In the genomic region with DNA sequence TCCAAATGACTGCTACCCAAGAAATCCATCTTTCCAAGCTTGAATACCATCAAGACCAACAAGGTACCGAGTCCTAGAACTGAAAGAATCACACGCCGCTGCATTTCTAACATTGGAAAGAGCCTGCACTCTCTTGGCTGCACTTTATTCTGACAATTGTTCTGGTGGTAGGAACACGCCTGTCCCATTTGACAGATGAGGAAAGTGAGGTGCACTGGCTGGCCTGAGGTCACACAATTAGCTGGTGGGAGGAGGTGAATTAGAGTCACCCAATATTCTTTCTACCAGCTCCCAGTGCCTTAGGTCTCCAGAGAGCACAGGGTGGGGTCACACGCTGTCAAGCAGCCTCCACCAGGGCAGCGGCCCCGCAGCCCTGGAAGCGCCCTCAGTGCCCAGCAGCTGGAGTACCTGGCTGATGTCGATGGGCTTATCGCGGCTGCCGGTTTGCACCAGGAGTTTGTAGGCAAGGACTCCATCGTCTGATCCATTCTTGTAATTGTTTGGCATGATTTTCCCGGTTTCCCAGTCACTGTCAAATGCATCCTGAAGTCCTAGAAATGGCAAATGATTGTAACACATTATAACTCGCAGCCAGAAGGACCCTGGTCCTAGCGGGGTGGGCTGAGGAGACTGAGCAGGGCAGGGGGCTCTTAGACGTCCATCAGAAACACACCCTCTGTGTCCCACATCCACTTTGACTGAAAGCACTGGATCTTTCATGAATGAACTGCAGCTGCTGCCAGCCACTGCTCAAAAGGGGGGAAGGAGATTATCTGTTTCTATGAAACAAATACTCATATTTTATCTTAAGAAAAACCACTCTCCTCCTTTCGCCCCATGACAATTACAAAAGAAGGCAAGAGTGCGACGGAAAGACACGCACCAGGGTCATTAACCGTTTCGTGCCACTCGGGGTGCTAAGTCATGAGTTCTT, we compare ENCODE assay signal across 9 cellular contexts. TPM values are rescaled to one million over a fixed set of nuclear protein-coding genes. Genes with fewer than 3 reads are reported as not detected.
DNase-seq lines count a peak whose midpoint lies in the region; ATAC-seq, FAIRE-seq and TF ChIP-seq lines count a peak whose summit lies in the region.
"Had no signal": no experiment of that assay in that cellular context is flagged by ENCODE, and none has a peak within 500 bp of the region (broad histone marks: within the 10 kb centered on the region; RNA-seq: fewer than 3 reads in every experiment).

No MANE protein-coding gene starts in this region.

- intact Hi-C loops in K562 (cut with micrococcal nuclease), result loop anchor here (2.0 kb wide), 3 partner anchors 27 to 43 kb away; no protein-coding TSS in a partner anchor
- intact Hi-C loops in naive thymus-derived CD4-positive, alpha-beta T cell (cut with micrococcal nuclease), result loop anchor here (1.0 to 2.0 kb wide), 4 partner anchors 33 to 263 kb away; no protein-coding TSS in a partner anchor

- H3K27me3 ChIP-seq in BLaER1 treated with 17β-estradiol and CSF1 and Interleukin-3, amounts not matched to agents 10 nM and 100 nM, result peaks cover 0 to 67% (median 17%) of the 10 kb centered on the region in 11 experiments; a peak in 13 of 22 replicates
- H3K27me3 ChIP-seq in K562 (ENCODE audit: control insufficient read depth in 2 of 2, insufficient read depth in 2 of 2, low read length in 2 of 2), result no peaks in the 10 kb centered on the region
- no peaks in the 10 kb centered on the region for H3K27me3 ChIP-seq in naive thymus-derived CD4-positive, alpha-beta T cell (ENCODE audit: control insufficient read depth in 2 of 2, insufficient read depth in 2 of 2, low read length in 2 of 2)

- H4K20me1 ChIP-seq in BLaER1 treated with 17β-estradiol and CSF1 and Interleukin-3, amounts not matched to agents 10 nM and 100 nM, result peaks cover 31 to 84% (median 63%) of the 10 kb centered on the region in 11 experiments; a peak in 21 of 22 replicates
- no peaks in the 10 kb centered on the region for H4K20me1 ChIP-seq in K562 (replicated peaks; ENCODE audit: control insufficient read depth, insufficient read depth, low read length)

- H3K9me3 Mint-ChIP-seq in naive thymus-derived CD4-positive, alpha-beta T cell, result no peaks in the 10 kb centered on the region

- peaks cover 67 to 80% (median 74%) of the 10 kb centered on the region in 11 experiments for H3K36me3 ChIP-seq in BLaER1 treated with 17β-estradiol and CSF1 and Interleukin-3, amounts not matched to agents 10 nM and 100 nM
- H3K36me3 ChIP-seq in K562 (ENCODE audit: control insufficient read depth, insufficient read depth, low read length), result peaks cover 55% of the 10 kb centered on the region; the same call in 2 of the 3 replicates
- peaks cover 0 to 24% (median 0%) of the 10 kb centered on the region in 3 experiments for H3K36me3 ChIP-seq in naive thymus-derived CD4-positive, alpha-beta T cell (ENCODE audit: control insufficient read depth in 2 of 3, insufficient read depth in 3 of 3, low read length in 3 of 3)

- no peak for DNase-seq in K562 (ENCODE audit: extremely low read depth in 1 of 4, low spot score in 3 of 4)
- no peak for DNase-seq in naive thymus-derived CD4-positive, alpha-beta T cell
- DNase-seq in GM20000 (ENCODE audit: low spot score), result no peak
- DNase-seq in GM10248 (ENCODE audit: extremely low spot score), result no peak
- no peak for DNase-seq in DMS79 (lab: John Stamatoyannopoulos, UW)

- BruUV-seq in K562 (replicated peaks; lab: Mats Ljungman, UMichigan), result TSS peak; percentile 27

- TF ChIP-seq CTCF in K562 (IDR thresholded peaks at IDR 0.05 in 2 of 3, conservative IDR thresholded peaks at IDR 0.05 in 1 of 3; ENCODE audit: insufficient read depth in 2 of 3, low read depth in 1 of 3, low read length in 3 of 3), result no peak
- TF ChIP-seq CTCF in GM20000 (IDR thresholded peaks at IDR 0.05; ENCODE audit: extremely low read depth, missing control alignments), result no peak
- TF ChIP-seq CTCF in GM10248 (IDR thresholded peaks at IDR 0.05; ENCODE audit: control extremely low read depth, extremely low read depth, low read depth, missing control alignments), result no peak

- H3K27ac Mint-ChIP-seq in naive thymus-derived CD4-positive, alpha-beta T cell, result peak overlapping the region in 8 of 9 donors; percentile 25 to 92 (median 70)

- peaks cover 7 to 44% (median 41%) of the 10 kb centered on the region in 5 donors for H3K36me3 Mint-ChIP-seq in naive thymus-derived CD4-positive, alpha-beta T cell

- 55% methylated on average over 23 of the region's 24 CpGs for WGBS in K562 (ENCODE audit: insufficient coverage, low coverage, missing lambda C conversion rate)

- peak overlapping the region; percentile 80 to 91 (median 85) for H3K4me3 Mint-ChIP-seq in naive thymus-derived CD4-positive, alpha-beta T cell

- in situ Hi-C loops in K562 (cut with MboI), result no loop called here

- TF ChIP-seq EP300 in K562 (IDR thresholded peaks at IDR 0.05; ENCODE audit: low read length), result no peak

- H3K9me1 ChIP-seq in K562 (ENCODE audit: control insufficient read depth, insufficient read depth, low read length), result no peaks in the 10 kb centered on the region

- no peaks in the 10 kb centered on the region for H3K79me2 ChIP-seq in K562 (ENCODE audit: control insufficient read depth, insufficient read depth, low read length)

- TF ChIP-seq RAD21 in K562 (CRISPR knock-in tag; conservative IDR thresholded peaks at IDR 0.05 in 1 of 2, IDR thresholded peaks at IDR 0.05 in 1 of 2), result no peak

- H3K27ac ChIP-seq in BLaER1 treated with 17β-estradiol and CSF1 and Interleukin-3, amounts not matched to agents 10 nM and 100 nM, result peak overlapping the region in 9 of 11 experiments; percentile 21 to 74 (median 52); a peak in 14 of 22 replicates
- peak overlapping the region; percentile 94 for H3K27ac ChIP-seq in K562 (ENCODE audit: extremely low read depth, low read depth, low read length)
- no peak overlapping the region for H3K27ac ChIP-seq in naive thymus-derived CD4-positive, alpha-beta T cell (ENCODE audit: low read depth, low read length)

- peak overlapping the region; percentile 96 for H2AFZ ChIP-seq in K562 (ENCODE audit: low read depth, low read length)

- CTCF ChIA-PET in K562 (lab: Yijun Ruan, JAX; ENCODE audit: low intra/inter-chr PET ratio), result no interaction called here
- CTCF ChIA-PET in naive thymus-derived CD4-positive, alpha-beta T cell (lab: Charles Lee), result interaction anchor here (0.8 kb wide), 1 partner anchor 10 kb away, joined by 3 read pairs; no protein-coding TSS in a partner anchor
- CTCF ChIA-PET in GM10248 (lab: Yijun Ruan, JAX), result interaction anchor here (1.0 kb wide), 1 partner anchor 27 kb away, joined by 3 read pairs; no protein-coding TSS in a partner anchor

- POLR2A ChIA-PET in K562 (lab: Yijun Ruan, JAX) (interaction anchor here (0.6 to 2.5 kb wide), 6 partner anchors 10 to 48 kb away, joined by 3 to 19 read pairs (median 5); no protein-coding TSS in a partner anchor), GM10248 (lab: Yijun Ruan, JAX) (no interaction called here)
- POLR2A ChIA-PET in naive thymus-derived CD4-positive, alpha-beta T cell (lab: Charles Lee), result interaction anchor here (0.5 to 1.2 kb wide), 7 partner anchors 18 to 426 kb away, joined by 3 to 5 read pairs (median 4); no protein-coding TSS in a partner anchor

- H3K9me3 ChIP-seq in BLaER1 treated with 17β-estradiol and CSF1 and Interleukin-3, amounts not matched to agents 10 nM and 100 nM (replicated peaks in 1 of 11), result no peaks in the 10 kb centered on the region
- H3K9me3 ChIP-seq in K562 (replicated peaks; ENCODE audit: control insufficient read depth, insufficient read depth, low read depth, low read length), result no peaks in the 10 kb centered on the region
- H3K9me3 ChIP-seq in naive thymus-derived CD4-positive, alpha-beta T cell (ENCODE audit: control insufficient read depth in 2 of 3, low read length in 3 of 3), result no peaks in the 10 kb centered on the region

- no peak for TF ChIP-seq POLR2A in K562 (conservative IDR thresholded peaks at IDR 0.05)

- H3K4me3 ChIP-seq in BLaER1 treated with 17β-estradiol and CSF1 and Interleukin-3, amounts not matched to agents 10 nM and 100 nM, result peak overlapping the region in 5 of 10 experiments; percentile 6 to 54 (median 27); a peak in 7 of 20 replicates
- H3K4me3 ChIP-seq in K562, result peak overlapping the region; percentile 30
- H3K4me3 ChIP-seq in naive thymus-derived CD4-positive, alpha-beta T cell (ENCODE audit: low read length), result peak overlapping the region; percentile 45

- FAIRE-seq in K562 (lab: Jason Lieb, UNC), result peak; percentile 11
- FAIRE-seq: endometrium had no signal

- peaks cover 0 to 65% (median 0%) of the 10 kb centered on the region in 5 donors for H3K27me3 Mint-ChIP-seq in naive thymus-derived CD4-positive, alpha-beta T cell

- peaks cover 22 to 53% (median 44%) of the 10 kb centered on the region in 7 donors for H3K4me1 Mint-ChIP-seq in naive thymus-derived CD4-positive, alpha-beta T cell

- peaks cover 21 to 52% (median 42%) of the 10 kb centered on the region in 10 experiments for H3K4me1 ChIP-seq in BLaER1 treated with 17β-estradiol and CSF1 and Interleukin-3, amounts not matched to agents 10 nM and 100 nM
- peaks cover 24 to 28% of the 10 kb centered on the region in 2 experiments for H3K4me1 ChIP-seq in K562 (replicated peaks in 1 of 2; ENCODE audit: control insufficient read depth in 2 of 2, insufficient read depth in 2 of 2, low read length in 2 of 2)
- H3K4me1 ChIP-seq in naive thymus-derived CD4-positive, alpha-beta T cell (ENCODE audit: control insufficient read depth in 2 of 2, insufficient read depth in 2 of 2, low read length in 2 of 2), result peaks cover 24 to 26% of the 10 kb centered on the region in 2 donors

- peak overlapping the region in 8 of 11 experiments; percentile 26 to 70 (median 48); a peak in 14 of 22 replicates for H3K9ac ChIP-seq in BLaER1 treated with 17β-estradiol and CSF1 and Interleukin-3, amounts not matched to agents 10 nM and 100 nM
- H3K9ac ChIP-seq in K562 (ENCODE audit: insufficient read depth in 1 of 2, low read depth in 2 of 2, low read length in 2 of 2), result peak overlapping the region; percentile 80 to 82

- peak overlapping the region; percentile 78 to 98 (median 93) for H3K4me2 ChIP-seq in BLaER1 treated with 17β-estradiol and CSF1 and Interleukin-3, amounts not matched to agents 10 nM and 100 nM
- peak overlapping the region; percentile 97 for H3K4me2 ChIP-seq in K562 (ENCODE audit: insufficient read depth, low read length)

- peak; percentile 8 for ATAC-seq in HG03064 (IDR thresholded peaks at IDR 0.05; ENCODE audit: low read depth, unreplicated experiment)
- ATAC-seq in K562, result no peak
- no peak for ATAC-seq in naive thymus-derived CD4-positive, alpha-beta T cell
- no peak for ATAC-seq in GM19397 (IDR thresholded peaks at IDR 0.05; ENCODE audit: unreplicated experiment)

RNA-seq across cellular contexts. Expression of a gene that starts 55.1 kb away (rescaled TPM):
- 48.5 and 59.3 TPM in 2 replicates for total RNA-seq in K562 (2011; cell fraction: chromatin; rRNA removed; ENCODE audit: low replicate concordance)
- 20.2 and 20.4 TPM in 2 replicates for total RNA-seq in K562 (2011; cell fraction: nucleolus; rRNA removed)
- total RNA-seq in K562 (2011; cell fraction: nucleoplasm; rRNA removed), result 28.4 and 48.7 TPM in 2 replicates
- total RNA-seq in K562 (2014; rRNA removed), result 3.9 and 4.5 TPM in 2 replicates
- 5.2 and 5.5 TPM in 2 replicates for total RNA-seq in K562 (2014; rRNA removed; fragmentation: Illumina TruSeq; extraction: Trizol)
- total RNA-seq in K562 (2015; rRNA removed; fragmentation: Illumina TruSeq; extraction: Trizol), result 3.4 and 3.6 TPM in 2 replicates
- 9.9 and 13.9 TPM in 2 replicates for total RNA-seq in K562 (2021)
- polyA plus RNA-seq in K562 (2011; rRNA removed), result 2.3 and 4.2 TPM in 2 replicates
- 2.4 and 3.4 TPM in 2 replicates for polyA plus RNA-seq in K562 (2011; cell fraction: cytosol; rRNA removed)
- 8.8 and 13.0 TPM in 2 replicates for polyA plus RNA-seq in K562 (2011; cell fraction: nucleus; rRNA removed)
- polyA plus RNA-seq in K562 (2012), result 3.5 and 6.1 TPM in 2 replicates
- polyA plus RNA-seq in K562 (2014; fragmentation: Illumina TruSeq; extraction: Trizol), result 5.8 and 8.2 TPM in 2 replicates
- under 1 TPM; 0.70 to 0.80 TPM for polyA plus RNA-seq in K562 (2014; fragmentation: Nextera tagmentation; extraction: Ambion mirVana)
- polyA plus RNA-seq in K562 (2014; rRNA removed), result 2.8 and 3.8 TPM in 2 replicates
- polyA minus RNA-seq in K562 (2011; rRNA and poly(A)+ RNA removed), result 11.2 and 11.8 TPM in 2 replicates
- polyA minus RNA-seq in K562 (2011; cell fraction: cytosol; rRNA and poly(A)+ RNA removed), result 4.7 and 12.2 TPM in 2 replicates
- polyA minus RNA-seq in K562 (2011; cell fraction: nucleus; rRNA and poly(A)+ RNA removed), result 8.2 and 13.9 TPM in 2 replicates
- 10 to 100 TPM in 4 of 5 experiments, 1 to 10 TPM in 1; 5.7 to 28.9 (median 23.5) TPM for total RNA-seq in naive thymus-derived CD4-positive, alpha-beta T cell
- 10 to 100 TPM in 1 of 2 donors, 1 to 10 TPM in 1; 9.7 to 10.2 TPM for polyA plus RNA-seq in naive thymus-derived CD4-positive, alpha-beta T cell
